ENCODE assay signal across 2 cellular contexts in genomic region chr1:167582064-167582463, GRCh38.
A peak's percentile ranks its signal among the peaks of the same experiment; 100 is the strongest.
TF ChIP-seq lines count a peak whose summit lies in the region.

No MANE protein-coding gene starts in this region.

TF ChIP-seq in liver, 16 proteins besides CTCF, POLR2A, EP300 and RAD21:
- TF ChIP-seq HNF4A (conservative IDR thresholded peaks at IDR 0.05): no peak
- TF ChIP-seq GABPA (IDR thresholded peaks at IDR 0.05 in 1 of 2, conservative IDR thresholded peaks at IDR 0.05 in 1 of 2): no peak
- peak in 1 of 2 donors; percentile 21 for TF ChIP-seq RXRA (IDR thresholded peaks at IDR 0.05)
- TF ChIP-seq FOXA1 (IDR thresholded peaks at IDR 0.05): no peak
- no peak for TF ChIP-seq NR2F2 (IDR thresholded peaks at IDR 0.05)
- no peak for TF ChIP-seq HNF4G (IDR thresholded peaks at IDR 0.05)
- no peak for TF ChIP-seq YY1 (IDR thresholded peaks at IDR 0.05)
- peak; percentile 22 for TF ChIP-seq SP1 (IDR thresholded peaks at IDR 0.05)
- TF ChIP-seq TAF1 (conservative IDR thresholded peaks at IDR 0.05): no peak

TF ChIP-seq in HepG2, 621 proteins besides CTCF, POLR2A, EP300 and RAD21:
- TF ChIP-seq TRIM24 (CRISPR knock-in tag; IDR thresholded peaks at IDR 0.05): no peak
- no peak for TF ChIP-seq ZNF432 (CRISPR knock-in tag; IDR thresholded peaks at IDR 0.05; ENCODE audit: borderline replicate concordance)
- TF ChIP-seq SALL2 (CRISPR knock-in tag; IDR thresholded peaks at IDR 0.05): no peak
- TF ChIP-seq ZNF597 (CRISPR knock-in tag; IDR thresholded peaks at IDR 0.05): no peak
- no peak for TF ChIP-seq ATF6 (CRISPR knock-in tag; conservative IDR thresholded peaks at IDR 0.05)
- TF ChIP-seq ZNF282 (IDR thresholded peaks at IDR 0.05; ENCODE audit: partially characterized antibody): no peak
- no peak for TF ChIP-seq MAF1 (CRISPR knock-in tag; IDR thresholded peaks at IDR 0.05; ENCODE audit: borderline replicate concordance)
- no peak for TF ChIP-seq UBTF (CRISPR knock-in tag; IDR thresholded peaks at IDR 0.05)
- TF ChIP-seq PRDM10 (CRISPR knock-in tag; IDR thresholded peaks at IDR 0.05; ENCODE audit: low read depth): no peak
- TF ChIP-seq TRAFD1 (CRISPR knock-in tag; IDR thresholded peaks at IDR 0.05; ENCODE audit: borderline replicate concordance): no peak
- TF ChIP-seq PRDM15 (CRISPR knock-in tag; IDR thresholded peaks at IDR 0.05): no peak
- TF ChIP-seq SMAD1 (CRISPR knock-in tag; IDR thresholded peaks at IDR 0.05; ENCODE audit: borderline replicate concordance, low read depth): no peak
- TF ChIP-seq DRAP1 (CRISPR knock-in tag; IDR thresholded peaks at IDR 0.05): no peak
- TF ChIP-seq ZNF326 (CRISPR knock-in tag; IDR thresholded peaks at IDR 0.05; ENCODE audit: borderline replicate concordance): no peak
- no peak for TF ChIP-seq ZNF569 (CRISPR knock-in tag; IDR thresholded peaks at IDR 0.05; ENCODE audit: borderline replicate concordance)
- no peak for TF ChIP-seq ZBTB46 (CRISPR knock-in tag; IDR thresholded peaks at IDR 0.05; ENCODE audit: borderline replicate concordance)
- no peak for TF ChIP-seq KLF15 (CRISPR knock-in tag; IDR thresholded peaks at IDR 0.05; ENCODE audit: borderline replicate concordance)
- no peak for TF ChIP-seq ZKSCAN1 (IDR thresholded peaks at IDR 0.05; ENCODE audit: low read length)
- TF ChIP-seq ZNF264 (CRISPR knock-in tag; IDR thresholded peaks at IDR 0.05): no peak
- TF ChIP-seq SMARCE1 (IDR thresholded peaks at IDR 0.05; ENCODE audit: borderline replicate concordance): no peak
